Comparison of ENCODE assay signal across 1 cellular context in genomic region chr2:45289997-45290673, GRCh38.
TF ChIP-seq lines count a peak whose summit lies in the region.

No MANE protein-coding gene starts in this region.

TF ChIP-seq in GM12878, 131 proteins besides CTCF, POLR2A, EP300 and RAD21 (continued from another document):
- no peak for TF ChIP-seq SUZ12 (IDR thresholded peaks at IDR 0.05; ENCODE audit: unreplicated experiment)
- TF ChIP-seq KLF5 (IDR thresholded peaks at IDR 0.05; ENCODE audit: partially characterized antibody): no peak
- TF ChIP-seq ZNF207 (IDR thresholded peaks at IDR 0.05; ENCODE audit: borderline replicate concordance): no peak
- TF ChIP-seq ATF3 (IDR thresholded peaks at IDR 0.05; ENCODE audit: borderline replicate concordance, extremely low read depth, low read depth, low read length): no peak
- TF ChIP-seq ETV6 (conservative IDR thresholded peaks at IDR 0.05 in 1 of 2, IDR thresholded peaks at IDR 0.05 in 1 of 2; ENCODE audit: borderline replicate concordance in 1 of 2, low read depth in 1 of 2): no peak
- TF ChIP-seq ZBTB4 (CRISPR knock-in tag; IDR thresholded peaks at IDR 0.05): no peak
- peak; percentile 83 for TF ChIP-seq JUNB (IDR thresholded peaks at IDR 0.05)
- no peak for TF ChIP-seq CHD1 (IDR thresholded peaks at IDR 0.05; ENCODE audit: low read depth, low read length)
- TF ChIP-seq EED (IDR thresholded peaks at IDR 0.05; ENCODE audit: low read depth): peak; percentile 54; the same call in 1 of the 2 replicates
- no peak for TF ChIP-seq TCF12 (IDR thresholded peaks at IDR 0.05; ENCODE audit: low read depth, low read length)
- no peak for TF ChIP-seq LARP7 (IDR thresholded peaks at IDR 0.05)
- no peak for TF ChIP-seq NKRF (conservative IDR thresholded peaks at IDR 0.05)
- TF ChIP-seq SP1 (IDR thresholded peaks at IDR 0.05; ENCODE audit: low read depth, low read length): no peak
- no peak for TF ChIP-seq PRDM15 (CRISPR knock-in tag; IDR thresholded peaks at IDR 0.05)
- no peak for TF ChIP-seq PBX3 (IDR thresholded peaks at IDR 0.05; ENCODE audit: insufficient replicate concordance, low read depth, low read length)
- TF ChIP-seq ZZZ3 (IDR thresholded peaks at IDR 0.05; ENCODE audit: control insufficient read depth, insufficient read length, low read depth): no peak
- no peak for TF ChIP-seq SRF (IDR thresholded peaks at IDR 0.05; ENCODE audit: low read depth in 2 of 2, low read length in 2 of 2)
- TF ChIP-seq BCL11A (IDR thresholded peaks at IDR 0.05; ENCODE audit: low read depth, low read length): 0 out of 2 replicates have a peak, but pooled peaks have one; percentile 23
- no peak for TF ChIP-seq POLR2AphosphoS2 (IDR thresholded peaks at IDR 0.05; ENCODE audit: low read depth, low read length)
- TF ChIP-seq HDGF (IDR thresholded peaks at IDR 0.05): no peak
- no peak for TF ChIP-seq ZNF384 (IDR thresholded peaks at IDR 0.05; ENCODE audit: borderline replicate concordance, low read depth, low read length)
- TF ChIP-seq DPF2 (IDR thresholded peaks at IDR 0.05): peak; percentile 32; the same call in 1 of the 2 replicates
- no peak for TF ChIP-seq NRF1 (conservative IDR thresholded peaks at IDR 0.05; ENCODE audit: low read depth, low read length)
- TF ChIP-seq IRF4 (IDR thresholded peaks at IDR 0.05; ENCODE audit: low read depth, low read length): peak; percentile 79; the same call in 1 of the 2 replicates
- TF ChIP-seq BCL3 (IDR thresholded peaks at IDR 0.05; ENCODE audit: borderline replicate concordance, insufficient read depth, low read depth, low read length, poor library complexity, severe bottlenecking): no peak
- TF ChIP-seq IRF5 (IDR thresholded peaks at IDR 0.05; ENCODE audit: borderline replicate concordance): no peak
TF ChIP-seq in GM12878: peak in this region for 8.
